Comparison of ENCODE assay signal across 23 cellular contexts in the genomic region with DNA sequence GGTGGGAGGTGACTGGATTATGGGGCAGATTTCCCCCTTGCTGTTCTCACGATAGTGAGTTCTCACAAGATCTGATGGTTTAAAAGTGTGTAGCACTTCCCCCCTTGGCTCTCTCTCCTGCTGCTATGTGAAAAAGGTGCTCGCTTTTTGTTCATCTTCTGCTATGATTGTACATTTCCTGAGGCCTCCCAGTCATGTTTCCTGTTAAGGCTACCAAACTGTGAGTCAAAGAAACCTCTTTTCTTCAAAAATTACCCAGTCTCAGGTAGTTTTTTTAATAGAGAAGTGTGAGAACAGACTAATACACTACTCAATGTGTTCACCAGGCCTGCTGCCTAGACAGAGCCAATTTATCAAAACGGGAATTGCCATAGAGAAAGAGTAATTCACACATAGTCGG. TPM values are rescaled to one million over a fixed set of nuclear protein-coding genes. Genes with fewer than 3 reads are reported as not detected.
DNase-seq lines count a peak whose midpoint lies in the region; ATAC-seq lines count a peak whose summit lies in the region.
"Had no signal": no experiment of that assay in that cellular context is flagged by ENCODE, and none has a peak within 500 bp of the region (broad histone marks: within the 10 kb centered on the region; RNA-seq: fewer than 3 reads in every experiment).

No MANE protein-coding gene starts in this region.

- H3K4me3 Mint-ChIP-seq in activated CD4-positive, alpha-beta T cell treated with anti-CD3 and anti-CD28 coated beads for 36 hours: no peak overlapping the region
- H3K4me3 Mint-ChIP-seq in activated T-cell treated with anti-CD3 and anti-CD28 coated beads, Interleukin-2, amount 50 U/mL, for 72 hours: peak overlapping the region in 1 of 2 donors; percentile 36
- H3K4me3 Mint-ChIP-seq in stimulated activated naive B cell treated with anti-CD40 and anti-IgM and Interleukin-4, amounts not matched to agents 10 μg/mL and 1 μg/mL and 100 μg/mL, for 72 hours: no peak overlapping the region
- H3K4me3 Mint-ChIP-seq: CD8-positive, alpha-beta T cell; H9 had no signal

- H3K27me3 Mint-ChIP-seq in activated CD4-positive, alpha-beta T cell treated with anti-CD3 and anti-CD28 coated beads for 36 hours: no peaks in the 10 kb centered on the region
- no peaks in the 10 kb centered on the region for H3K27me3 Mint-ChIP-seq in activated T-cell treated with anti-CD3 and anti-CD28 coated beads, Interleukin-2, amount 50 U/mL, for 72 hours (ENCODE audit: low read depth)
- H3K27me3 Mint-ChIP-seq in stimulated activated naive B cell treated with anti-CD40 and anti-IgM and Interleukin-4, amounts not matched to agents 10 μg/mL and 1 μg/mL and 100 μg/mL, for 72 hours: no peaks in the 10 kb centered on the region

- peaks cover 51% of the 10 kb centered on the region for H3K36me3 Mint-ChIP-seq in activated CD4-positive, alpha-beta T cell treated with anti-CD3 and anti-CD28 coated beads for 36 hours (ENCODE audit: low read depth)
- peaks cover 37 to 60% of the 10 kb centered on the region in 2 donors for H3K36me3 Mint-ChIP-seq in activated naive CD4-positive, alpha-beta T cell treated with anti-CD3 and anti-CD28 coated beads, Interleukin-2, amount 50 U/mL, for 72 hours
- peaks cover 23 to 41% of the 10 kb centered on the region in 2 donors for H3K36me3 Mint-ChIP-seq in activated T-cell treated with anti-CD3 and anti-CD28 coated beads, Interleukin-2, amount 50 U/mL, for 72 hours (ENCODE audit: insufficient read depth in 2 of 2)
- H3K36me3 Mint-ChIP-seq in stimulated activated naive B cell treated with anti-CD40 and anti-IgM and Interleukin-4, amounts not matched to agents 10 μg/mL and 1 μg/mL and 100 μg/mL, for 72 hours: peaks cover 35 to 46% of the 10 kb centered on the region in 2 donors

- intact Hi-C loops in activated CD4-positive, alpha-beta T cell treated with anti-CD3 and anti-CD28 coated beads for 36 hours (cut with DNase I, micrococcal nuclease): no loop called here

- peak; percentile 16 for DNase-seq in activated CD4-positive, alpha-beta T cell treated with anti-CD3 and anti-CD28 coated beads for 36 hours
- no peak for DNase-seq in activated CD4-positive, alpha-beta T cell treated with anti-CD3 and anti-CD28 coated beads, Interleukin-2, amount 50 U/mL, for 1 hour
- DNase-seq in activated naive CD4-positive, alpha-beta T cell treated with anti-CD3 and anti-CD28 coated beads, Interleukin-2, amount 50 U/mL, for 72 hours (ENCODE audit: low spot score in 2 of 2): peak in 1 of 2 donors; percentile 3
- no peak for DNase-seq in activated naive CD4-positive, alpha-beta T cell (lab: John Stamatoyannopoulos, UW)
- peak in 1 of 2 donors; percentile 7 for DNase-seq in activated T-cell treated with anti-CD3 and anti-CD28 coated beads, Interleukin-2, amount 50 U/mL, for 72 hours
- DNase-seq in stimulated activated naive B cell treated with anti-CD40 and anti-IgM and Interleukin-4, amounts not matched to agents 10 μg/mL and 1 μg/mL and 100 μg/mL, for 72 hours: no peak
- DNase-seq in NOMO-1 treated with DMSO at 0.1 percent for 48 hours (lab: John Stamatoyannopoulos, UW; ENCODE audit: unreplicated experiment) (no peak), SKM-1 treated with dmso at 0.1 percent for 144 hours (lab: John Stamatoyannopoulos, UW; ENCODE audit: unreplicated experiment) (no peak)
- DNase-seq: 8988T; C1 segment of cervical spinal cord; CD8-positive, alpha-beta T cell; H9; NCI-H1092 treated with DMSO at 0.1 percent for 48 hours; NCI-H1436 treated with DMSO at 0.1 percent for 48 hours; NCI-H2029; NCI-H2227 treated with DMSO at 0.1 percent for 48 hours; NCI-H510A; NCI-H774; NK-92 treated with Interleukin-12 subunit alpha and Interleukin-12 subunit beta, amount 100 ng/mL, for 24 hours; SIG-M5 had no signal

- POLR2A ChIA-PET in activated CD4-positive, alpha-beta T cell treated with anti-CD3 and anti-CD28 coated beads for 36 hours (lab: Charles Lee): no interaction called here

- peaks cover 22% of the 10 kb centered on the region for H3K9me3 Mint-ChIP-seq in activated CD4-positive, alpha-beta T cell treated with anti-CD3 and anti-CD28 coated beads for 36 hours (ENCODE audit: low read depth)
- H3K9me3 Mint-ChIP-seq in activated naive CD4-positive, alpha-beta T cell treated with anti-CD3 and anti-CD28 coated beads, Interleukin-2, amount 50 U/mL, for 72 hours: peaks cover 18 to 20% of the 10 kb centered on the region in 2 donors
- H3K9me3 Mint-ChIP-seq in activated T-cell treated with anti-CD3 and anti-CD28 coated beads, Interleukin-2, amount 50 U/mL, for 72 hours: peaks cover 8 to 9% of the 10 kb centered on the region in 2 donors
- peaks cover 10 to 11% of the 10 kb centered on the region in 2 donors for H3K9me3 Mint-ChIP-seq in stimulated activated naive B cell treated with anti-CD40 and anti-IgM and Interleukin-4, amounts not matched to agents 10 μg/mL and 1 μg/mL and 100 μg/mL, for 72 hours

- CTCF ChIA-PET in activated CD4-positive, alpha-beta T cell treated with anti-CD3 and anti-CD28 coated beads for 36 hours (lab: Charles Lee): no interaction called here

- ATAC-seq in activated CD4-positive, alpha-beta T cell treated with anti-CD3 and anti-CD28 coated beads for 36 hours: peak; percentile 82
- peak; percentile 89 to 94 for ATAC-seq in activated naive CD4-positive, alpha-beta T cell treated with anti-CD3 and anti-CD28 coated beads, Interleukin-2, amount 50 U/mL, for 72 hours
- peak; percentile 77 to 79 for ATAC-seq in activated T-cell treated with anti-CD3 and anti-CD28 coated beads, Interleukin-2, amount 50 U/mL, for 72 hours (replicated peaks in 1 of 2)
- ATAC-seq in stimulated activated naive B cell treated with anti-CD40 and anti-IgM and Interleukin-4, amounts not matched to agents 10 μg/mL and 1 μg/mL and 100 μg/mL, for 72 hours (replicated peaks): no peak
- ATAC-seq: CD8-positive, alpha-beta T cell; HepG2; K562; Panc1 had no signal

- H3K27ac Mint-ChIP-seq in activated CD4-positive, alpha-beta T cell treated with anti-CD3 and anti-CD28 coated beads for 36 hours: peak overlapping the region; percentile 75
- peak overlapping the region; percentile 89 to 91 for H3K27ac Mint-ChIP-seq in activated naive CD4-positive, alpha-beta T cell treated with anti-CD3 and anti-CD28 coated beads, Interleukin-2, amount 50 U/mL, for 72 hours
- H3K27ac Mint-ChIP-seq in activated T-cell treated with anti-CD3 and anti-CD28 coated beads, Interleukin-2, amount 50 U/mL, for 72 hours: peak overlapping the region; percentile 90
- peak overlapping the region; percentile 31 for H3K27ac Mint-ChIP-seq in stimulated activated naive B cell treated with anti-CD40 and anti-IgM and Interleukin-4, amounts not matched to agents 10 μg/mL and 1 μg/mL and 100 μg/mL, for 72 hours
- H3K27ac Mint-ChIP-seq: CD8-positive, alpha-beta T cell had no signal

- H3K4me1 Mint-ChIP-seq in activated CD4-positive, alpha-beta T cell treated with anti-CD3 and anti-CD28 coated beads for 36 hours: peaks cover 33% of the 10 kb centered on the region
- peaks cover 20% of the 10 kb centered on the region for H3K4me1 Mint-ChIP-seq in activated T-cell treated with anti-CD3 and anti-CD28 coated beads, Interleukin-2, amount 50 U/mL, for 72 hours (ENCODE audit: low read depth)
- H3K4me1 Mint-ChIP-seq in stimulated activated naive B cell treated with anti-CD40 and anti-IgM and Interleukin-4, amounts not matched to agents 10 μg/mL and 1 μg/mL and 100 μg/mL, for 72 hours: peaks cover 5 to 28% of the 10 kb centered on the region in 2 donors

RNA-seq across cellular contexts. Expression of gene SDHAF3, which starts 49.7 kb away (rescaled TPM):
- 10 to 100 TPM; 30.2 to 44.3 TPM for total RNA-seq in activated CD4-positive, alpha-beta T cell treated with anti-CD3 and anti-CD28 coated beads for 36 hours
- total RNA-seq in activated naive CD4-positive, alpha-beta T cell treated with anti-CD3 and anti-CD28 coated beads, Interleukin-2, amount 50 U/mL, for 72 hours: 10 to 100 TPM; 19.7 to 28.8 TPM
- total RNA-seq in activated T-cell treated with anti-CD3 and anti-CD28 coated beads, Interleukin-2, amount 50 U/mL, for 72 hours: 10 to 100 TPM; 16.1 to 19.0 TPM

Comparison
In these comparisons a context has a peak if more than half of its experiments do, and no peak if none do; other contexts are left out.
1. ATAC-seq: peak in activated CD4-positive, alpha-beta T cell treated with anti-CD3 and anti-CD28 coated beads for 36 hours (single experiment), activated naive CD4-positive, alpha-beta T cell treated with anti-CD3 and anti-CD28 coated beads, Interleukin-2, amount 50 U/mL, for 72 hours (2 of 2) and activated T-cell treated with anti-CD3 and anti-CD28 coated beads, Interleukin-2, amount 50 U/mL, for 72 hours (2 of 2); none in stimulated activated naive B cell treated with anti-CD40 and anti-IgM and Interleukin-4, amounts not matched to agents 10 μg/mL and 1 μg/mL and 100 μg/mL, for 72 hours (0 of 2).
2. H3K27ac Mint-ChIP-seq: peak in every context shown above with its lines; median percentile 90 in activated naive CD4-positive, alpha-beta T cell treated with anti-CD3 and anti-CD28 coated beads, Interleukin-2, amount 50 U/mL, for 72 hours; 90 in activated T-cell treated with anti-CD3 and anti-CD28 coated beads, Interleukin-2, amount 50 U/mL, for 72 hours; 75 in activated CD4-positive, alpha-beta T cell treated with anti-CD3 and anti-CD28 coated beads for 36 hours; 31 in stimulated activated naive B cell treated with anti-CD40 and anti-IgM and Interleukin-4, amounts not matched to agents 10 μg/mL and 1 μg/mL and 100 μg/mL, for 72 hours.